8 cellular contexts compared by ENCODE assay signal in genomic region chr1:2229921-2230700, GRCh38. TPM values are rescaled to one million over a fixed set of nuclear protein-coding genes. Genes with fewer than 3 reads are reported as not detected.
A peak's percentile ranks its signal among the peaks of the same experiment; 100 is the strongest.
DNase-seq lines count a peak whose midpoint lies in the region; ATAC-seq and TF ChIP-seq lines count a peak whose summit lies in the region.

No MANE protein-coding gene starts in this region.

- peaks cover 8% of the 10 kb centered on the region for H3K36me3 Mint-ChIP-seq in T-cell
- H3K36me3 Mint-ChIP-seq in naive B cell = no peaks in the 10 kb centered on the region

- H3K9me3 Mint-ChIP-seq in T-cell (no peaks in the 10 kb centered on the region), naive B cell (no peaks in the 10 kb centered on the region)

- peak overlapping the region; percentile 97 to 99 for H3K27ac Mint-ChIP-seq in T-cell
- H3K27ac Mint-ChIP-seq in naive B cell = peak overlapping the region in 3 of 6 donors; percentile 86 to 96 (median 90)

- TF ChIP-seq CTCF in GM12865 (IDR thresholded peaks at IDR 0.05; ENCODE audit: insufficient read depth, low read depth, low read length, missing control alignments) = no peak

- H3K4me3 ChIP-seq in GM12865 (ENCODE audit: low read depth, low read length) = peak overlapping the region; percentile 68

- H3K4me3 Mint-ChIP-seq in T-cell (peak overlapping the region; percentile 88 to 96 (median 96)), naive B cell (peak overlapping the region; percentile 80 to 97 (median 95))

- H3K27ac ChIP-seq in epithelial cell of prostate = peak overlapping the region; percentile 72

- POLR2A ChIA-PET in T-cell (lab: Charles Lee) = interaction anchor here (0.6 to 2.4 kb wide), 5 partner anchors 22 to 81 kb away, joined by 3 to 16 read pairs (median 8); no protein-coding TSS in a partner anchor

- no peak for ATAC-seq in T-cell (replicated peaks in 1 of 4)
- ATAC-seq in naive B cell (ENCODE audit: low read depth in 2 of 2) = no peak
- no peak for ATAC-seq in GM18909 (IDR thresholded peaks at IDR 0.05; ENCODE audit: poor library complexity, unreplicated experiment)
- ATAC-seq in HG03439 (IDR thresholded peaks at IDR 0.05; ENCODE audit: unreplicated experiment) = no peak

- H3K27me3 Mint-ChIP-seq in T-cell (no peaks in the 10 kb centered on the region), naive B cell (no peaks in the 10 kb centered on the region)

- CTCF ChIA-PET in T-cell (lab: Charles Lee) = interaction anchor here in 1 of 2 donors (1.0 kb wide), 1 partner anchor 25 kb away, joined by 3 read pairs; no protein-coding TSS in a partner anchor

- DNase-seq in GM12865 (ENCODE audit: low read depth) (no peak), T-cell (peak in 1 of 34 experiments; percentile 44), epithelial cell of prostate (ENCODE audit: low read depth, low spot score) (no peak), naive B cell (no peak), activated gamma-delta T cell treated with Interleukin-2 at 50 U/mL for 16 hours (no peak)
- DNase-seq in effector CD4-positive, alpha-beta T cell = no peak

- H3K4me1 Mint-ChIP-seq in T-cell (peaks cover 36 to 51% (median 40%) of the 10 kb centered on the region in 3 donors), naive B cell (peaks cover 52 to 65% (median 63%) of the 10 kb centered on the region in 3 donors)

RNA-seq across cellular contexts. Expression of gene SKI, which starts 2.0 kb away (rescaled TPM):
- 100 to 1,000 TPM; 137 to 299 (median 157) TPM for total RNA-seq in T-cell
- 1 to 10 TPM in 1 of 6 donors, under 1 TPM in 4, not detected in 1; 0.26 to 1.3 (median 0.52) TPM for polyA plus RNA-seq in naive B cell (ENCODE audit: low read depth in 6 of 6)

RNA-seq across cellular contexts. Expression of gene FAAP20, which starts 35.5 kb away (rescaled TPM):
- 10 to 100 TPM; 52.9 to 74.8 (median 68.2) TPM for total RNA-seq in T-cell
- polyA plus RNA-seq in naive B cell (ENCODE audit: low read depth in 6 of 6) = 10 to 100 TPM; 67.1 to 90.7 (median 77.7) TPM
